1 cellular context compared by ENCODE assay signal in the genomic region with DNA sequence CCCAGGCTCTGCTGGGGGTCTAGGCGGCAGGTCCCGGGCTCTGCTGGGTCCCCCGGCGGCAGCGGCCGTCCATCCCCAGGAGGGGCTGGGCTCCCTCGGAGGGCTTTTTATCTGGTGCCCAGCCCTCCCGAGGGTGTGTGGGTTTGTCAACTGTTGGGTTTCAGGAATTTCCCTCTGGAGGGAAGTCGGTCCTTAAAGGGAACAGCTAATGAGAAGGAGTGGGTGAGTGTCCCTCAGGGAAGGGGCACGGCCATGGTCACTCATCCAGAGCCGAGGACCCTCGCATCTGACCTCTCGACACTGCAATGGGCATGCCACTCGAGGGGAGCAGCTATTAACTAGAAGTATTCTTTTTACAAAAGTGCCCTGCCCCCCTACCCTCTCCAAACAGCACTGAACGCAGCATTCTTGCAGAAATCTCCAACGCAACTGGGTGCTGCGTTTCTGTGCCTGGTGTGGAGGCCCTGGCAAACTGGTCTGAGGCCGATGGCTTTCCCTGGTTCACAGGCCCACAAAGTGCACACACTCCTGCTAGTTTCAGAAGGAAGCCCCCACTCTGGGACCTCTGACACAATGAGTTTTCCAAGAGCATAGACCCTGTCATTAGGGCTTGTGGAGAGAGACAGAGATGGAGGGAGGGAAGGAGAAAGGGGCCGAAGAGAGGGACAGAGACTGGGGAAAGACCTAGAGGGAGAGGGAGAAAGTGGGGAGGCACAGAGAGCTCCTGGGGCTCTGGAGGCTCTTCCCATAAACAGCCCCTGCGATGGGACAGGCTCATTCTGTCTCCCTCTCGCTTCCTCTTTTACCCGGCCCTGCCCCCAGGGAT.
TF ChIP-seq lines count a peak whose summit lies in the region.

No MANE protein-coding gene starts in this region.

TF ChIP-seq in H1, 55 proteins besides CTCF, POLR2A, EP300 and RAD21:
- TF ChIP-seq EGR1 (IDR thresholded peaks at IDR 0.05; ENCODE audit: borderline replicate concordance, low read depth, low read length) (0 out of 2 replicates have a peak, but pooled peaks have one; percentile 54), SUZ12 (IDR thresholded peaks at IDR 0.05; ENCODE audit: low read length) (peak; percentile 8; the same call in 1 of the 2 replicates), KDM1A (IDR thresholded peaks at IDR 0.05; ENCODE audit: borderline replicate concordance, low read length) (no peak), CTBP2 (IDR thresholded peaks at IDR 0.05; ENCODE audit: borderline replicate concordance, insufficient read depth, insufficient read length, low read length) (peak; percentile 94), ASH2L (IDR thresholded peaks at IDR 0.05; ENCODE audit: low read length) (peak; percentile 46)
